16 cellular contexts compared by ENCODE assay signal in genomic region chr12:124098101-124098757, GRCh38.
DNase-seq lines count a peak whose midpoint lies in the region; ATAC-seq, FAIRE-seq and TF ChIP-seq lines count a peak whose summit lies in the region.
"Had no signal": no experiment of that assay in that cellular context is flagged by ENCODE, and none has a peak within 500 bp of the region (broad histone marks: within the 10 kb centered on the region; RNA-seq: fewer than 3 reads in every experiment).

No MANE protein-coding gene starts in this region.

- no peak overlapping the region for H3K27ac Mint-ChIP-seq in GM23338
- no peak overlapping the region for H3K27ac Mint-ChIP-seq in CD8-positive, alpha-beta memory T cell
- H3K27ac Mint-ChIP-seq: activated naive CD8-positive, alpha-beta T cell treated with anti-CD3 and anti-CD28 coated beads, Interleukin-2, amount 10 ng/mL, durations not matched to agents 7 days and 5 days had no signal

- no peak overlapping the region for H3K4ac ChIP-seq in H1 (replicated peaks; ENCODE audit: insufficient read length, low read depth, low read length)

- no peak overlapping the region for H4K8ac ChIP-seq in H1 (ENCODE audit: extremely low read depth, insufficient read depth, low read length)

- CTCF ChIA-PET in H1 (lab: Charles Lee; ENCODE audit: partially characterized antibody), result interaction anchor here (0.7 to 1.7 kb wide), 4 partner anchors 9 to 262 kb away, joined by 3 to 4 read pairs (median 3); no protein-coding TSS in a partner anchor
- CTCF ChIA-PET in CD8-positive, alpha-beta memory T cell (lab: Charles Lee), result no interaction called here

- intact Hi-C loops in ovary (cut with DNase I), result no loop called here

- peaks cover 17% of the 10 kb centered on the region for H3K36me3 Mint-ChIP-seq in GM23338 (ENCODE audit: low read depth)
- no peaks in the 10 kb centered on the region for H3K36me3 Mint-ChIP-seq in CD8-positive, alpha-beta memory T cell
- H3K36me3 Mint-ChIP-seq: activated naive CD8-positive, alpha-beta T cell treated with anti-CD3 and anti-CD28 coated beads, Interleukin-2, amount 10 ng/mL, durations not matched to agents 7 days and 5 days had no signal

- H3K9me3 ChIP-seq in H1 (ENCODE audit: insufficient read depth in 2 of 2, low read depth in 1 of 2, low read length in 1 of 2) (peaks cover 0 to 9% of the 10 kb centered on the region in 2 experiments; a peak in 3 of 4 replicates), ovary (no peaks in the 10 kb centered on the region)
- H3K9me3 ChIP-seq in CD8-positive, alpha-beta memory T cell (ENCODE audit: low read length), result no peaks in the 10 kb centered on the region
- H3K9me3 ChIP-seq: psoas muscle had no signal

- TF ChIP-seq RAD21 in H1 (IDR thresholded peaks at IDR 0.05 in 1 of 2, conservative IDR thresholded peaks at IDR 0.05 in 1 of 2; ENCODE audit: low read depth in 2 of 2, low read length in 2 of 2), result no peak

- H3K4me3 Mint-ChIP-seq in GM23338, result no peak overlapping the region
- no peak overlapping the region for H3K4me3 Mint-ChIP-seq in CD8-positive, alpha-beta memory T cell
- H3K4me3 Mint-ChIP-seq: activated naive CD8-positive, alpha-beta T cell treated with anti-CD3 and anti-CD28 coated beads, Interleukin-2, amount 10 ng/mL, durations not matched to agents 7 days and 5 days had no signal

- no peaks in the 10 kb centered on the region for H3K79me1 ChIP-seq in H1 (ENCODE audit: low read depth, low read length)

- H2AFZ ChIP-seq in GM23338, result peak overlapping the region; percentile 91
- no peak overlapping the region for H2AFZ ChIP-seq in H1 (ENCODE audit: low read length)

- H3K79me2 ChIP-seq in GM23338 (replicated peaks; ENCODE audit: insufficient read depth), result no peaks in the 10 kb centered on the region
- no peaks in the 10 kb centered on the region for H3K79me2 ChIP-seq in H1 (ENCODE audit: control insufficient read depth in 1 of 2, insufficient read depth in 2 of 2, low read length in 2 of 2)

- H3K23me2 ChIP-seq in H1 (ENCODE audit: low read depth, low read length), result peaks cover 3% of the 10 kb centered on the region; the same call in 1 of the 2 replicates

- H3K27me3 Mint-ChIP-seq in GM23338 (ENCODE audit: insufficient read depth, low read depth, poor library complexity), result peaks cover 4% of the 10 kb centered on the region
- peaks cover 2 to 30% of the 10 kb centered on the region in 2 donors for H3K27me3 Mint-ChIP-seq in CD8-positive, alpha-beta memory T cell

- POLR2A ChIA-PET in H1 (lab: Charles Lee; ENCODE audit: partially characterized antibody), result no interaction called here
- POLR2A ChIA-PET in CD8-positive, alpha-beta memory T cell (lab: Charles Lee), result no interaction called here

- H2BK20ac ChIP-seq in H1 (ENCODE audit: low read length), result peak overlapping the region; percentile 75; the same call in 1 of the 2 replicates

- TF ChIP-seq EP300 in H1 (IDR thresholded peaks at IDR 0.05; ENCODE audit: borderline replicate concordance in 1 of 2, low read depth in 2 of 2, low read length in 2 of 2) (no peak), ovary (IDR thresholded peaks at IDR 0.05) (peak; percentile 14)

- no peak overlapping the region for H3K23ac ChIP-seq in H1 (ENCODE audit: insufficient read length)

- no peak overlapping the region for H2AK5ac ChIP-seq in H1 (ENCODE audit: low read depth, low read length)

- H4K20me1 ChIP-seq in GM23338 (replicated peaks; ENCODE audit: insufficient read depth), result no peaks in the 10 kb centered on the region
- peaks cover 0 to 1% of the 10 kb centered on the region in 2 experiments for H4K20me1 ChIP-seq in H1 (replicated peaks in 1 of 2; ENCODE audit: control insufficient read depth in 1 of 2, insufficient read depth in 2 of 2, low read length in 2 of 2)

- no peak overlapping the region for H2BK5ac ChIP-seq in H1 (ENCODE audit: low read depth, low read length)

- H3K56ac ChIP-seq in H1 (replicated peaks; ENCODE audit: insufficient read length, low read depth, low read length), result no peak overlapping the region

- TF ChIP-seq CTCF in GM23338 (conservative IDR thresholded peaks at IDR 0.05; ENCODE audit: low read depth in 2 of 2) (no peak), H1 (IDR thresholded peaks at IDR 0.05; ENCODE audit: control extremely low read depth in 1 of 3, insufficient read depth in 1 of 3, low read depth in 1 of 3, low read length in 3 of 3) (no peak), ovary (IDR thresholded peaks at IDR 0.05) (no peak)

- peaks cover 5% of the 10 kb centered on the region; the same call in 1 of the 2 replicates for H3K4me1 ChIP-seq in GM23338 (ENCODE audit: insufficient read depth)
- no peaks in the 10 kb centered on the region; a peak in 2 of 7 replicates for H3K4me1 ChIP-seq in H1 (replicated peaks in 1 of 4; ENCODE audit: control insufficient read depth in 3 of 4, insufficient read depth in 4 of 4, low read length in 3 of 4)
- H3K4me1 ChIP-seq in ovary (ENCODE audit: insufficient read depth), result peaks cover 11% of the 10 kb centered on the region
- H3K4me1 ChIP-seq in CD8-positive, alpha-beta memory T cell (ENCODE audit: insufficient read depth, low read length), result no peaks in the 10 kb centered on the region
- H3K4me1 ChIP-seq: psoas muscle had no signal

- no peak overlapping the region for H3K27ac ChIP-seq in GM23338 (ENCODE audit: low read depth)
- no peak overlapping the region for H3K27ac ChIP-seq in H1 (ENCODE audit: low read depth, low read length)
- peak overlapping the region in 1 of 2 donors; percentile 64 for H3K27ac ChIP-seq in ovary
- no peak overlapping the region for H3K27ac ChIP-seq in CD8-positive, alpha-beta memory T cell (ENCODE audit: low read depth, low read length)
- H3K27ac ChIP-seq: psoas muscle had no signal

- TF ChIP-seq POLR2A in H1 (IDR thresholded peaks at IDR 0.05; ENCODE audit: control extremely low read depth in 1 of 2, low read depth in 2 of 2, low read length in 2 of 2) (no peak), ovary (IDR thresholded peaks at IDR 0.05) (no peak)

- no peak for FAIRE-seq in H1 (lab: Jason Lieb, UNC)
- FAIRE-seq: GM12878 had no signal

- H2BK12ac ChIP-seq in H1 (ENCODE audit: low read depth, low read length), result no peak overlapping the region

- WGBS in H1 (ENCODE audit: extremely low coverage in 1 of 2, insufficient coverage in 1 of 2, insufficient read length in 1 of 2, insufficient replicate concordance in 2 of 2, low coverage in 1 of 2, low lambda C conversion rate in 2 of 2, missing lambda C conversion rate in 1 of 2), 2 experiments, result 94% methylated on average over 14 of the region's 14 CpGs; no CpG with 5 or more reads in 1 of the 2 experiments
- 40 to 51% (median 45%) methylated on average over 14 of the region's 14 CpGs for WGBS in ovary, 3 donors

- ATAC-seq in GM23338, result no peak
- no peak for ATAC-seq in HG03354 (IDR thresholded peaks at IDR 0.05; ENCODE audit: poor library complexity, severe bottlenecking, unreplicated experiment)
- ATAC-seq in GM18867 (IDR thresholded peaks at IDR 0.05; ENCODE audit: unreplicated experiment), result no peak
- ATAC-seq: GM12878, left colon, Panc1 had no signal

- peaks cover 23% of the 10 kb centered on the region for H3K9me3 Mint-ChIP-seq in GM23338
- peaks cover 0 to 2% (median 0%) of the 10 kb centered on the region in 5 donors for H3K9me3 Mint-ChIP-seq in CD8-positive, alpha-beta memory T cell
- H3K9me3 Mint-ChIP-seq: activated naive CD8-positive, alpha-beta T cell treated with anti-CD3 and anti-CD28 coated beads, Interleukin-2, amount 10 ng/mL, durations not matched to agents 7 days and 5 days had no signal

- H2BK120ac ChIP-seq in H1 (replicated peaks; ENCODE audit: low read depth, low read length), result no peak overlapping the region

- no peak overlapping the region for H3K9ac ChIP-seq in H1 (replicated peaks in 1 of 4; ENCODE audit: extremely low read depth in 1 of 4, low read depth in 3 of 4, low read length in 3 of 4)

- no peak overlapping the region for H3K18ac ChIP-seq in H1 (ENCODE audit: extremely low read depth, low read length)

- H2BK15ac ChIP-seq in H1 (ENCODE audit: low read length), result 0 out of 2 replicates have a peak overlapping the region, but pooled peaks have one; percentile 25

- no peaks in the 10 kb centered on the region for H3F3A ChIP-seq in GM23338 (replicated peaks; ENCODE audit: low read depth)

- no peak overlapping the region for H3K4me3 ChIP-seq in GM23338
- H3K4me3 ChIP-seq in H1 (ENCODE audit: extremely low read depth in 1 of 4, insufficient read depth in 2 of 4, low read depth in 3 of 4, low read length in 4 of 4), result no peak overlapping the region
- no peak overlapping the region for H3K4me3 ChIP-seq in ovary
- no peak overlapping the region for H3K4me3 ChIP-seq in CD8-positive, alpha-beta memory T cell (ENCODE audit: low read length)
- H3K4me3 ChIP-seq: GM12878, psoas muscle had no signal

- H3K4me2 ChIP-seq in GM23338, result no peak overlapping the region
- H3K4me2 ChIP-seq in H1 (ENCODE audit: insufficient read depth in 1 of 2, low read depth in 2 of 2, low read length in 2 of 2), result no peak overlapping the region

- no peak overlapping the region for H4K5ac ChIP-seq in H1 (ENCODE audit: insufficient read length, low read depth, low read length)

- H4K91ac ChIP-seq in H1 (replicated peaks; ENCODE audit: insufficient read length, low read length), result no peak overlapping the region

- H3K36me3 ChIP-seq in GM23338 (ENCODE audit: insufficient read depth) (no peaks in the 10 kb centered on the region; the same call in 1 of the 2 replicates), H1 (ENCODE audit: control insufficient read depth in 2 of 4, insufficient read depth in 4 of 4, low read length in 3 of 4) (no peaks in the 10 kb centered on the region), ovary (no peaks in the 10 kb centered on the region)
- H3K36me3 ChIP-seq in CD8-positive, alpha-beta memory T cell (ENCODE audit: insufficient read depth, low read length), result no peaks in the 10 kb centered on the region

- no peak for DNase-seq in GM23338 (ENCODE audit: low spot score)
- DNase-seq in NCI-H524 (lab: John Stamatoyannopoulos, UW), result peak; percentile 95 to 98
- no peak for DNase-seq in H1 (ENCODE audit: low read depth in 1 of 2, low spot score in 2 of 2)
- no peak for DNase-seq in ovary
- DNase-seq in CD8-positive, alpha-beta memory T cell, result no peak
- DNase-seq in AG20443 (ENCODE audit: low spot score), result no peak
- DNase-seq: activated naive CD8-positive, alpha-beta T cell treated with anti-CD3 and anti-CD28 coated beads, Interleukin-2, amount 10 ng/mL, durations not matched to agents 7 days and 5 days; COR-L47; left colon; NCI-H1092; NCI-H446; psoas muscle had no signal

- H3K14ac ChIP-seq in H1 (ENCODE audit: insufficient read length), result no peak overlapping the region

- peaks cover 9% of the 10 kb centered on the region; the same call in 1 of the 2 replicates for H3K9me2 ChIP-seq in GM23338 (ENCODE audit: insufficient read depth)

- H3K4me1 Mint-ChIP-seq in GM23338, result peaks cover 12% of the 10 kb centered on the region
- no peaks in the 10 kb centered on the region for H3K4me1 Mint-ChIP-seq in CD8-positive, alpha-beta memory T cell
- H3K4me1 Mint-ChIP-seq: activated naive CD8-positive, alpha-beta T cell treated with anti-CD3 and anti-CD28 coated beads, Interleukin-2, amount 10 ng/mL, durations not matched to agents 7 days and 5 days had no signal

- H3K27me3 ChIP-seq in GM23338 (ENCODE audit: insufficient read depth) (no peaks in the 10 kb centered on the region), H1 (replicated peaks in 1 of 4; ENCODE audit: control insufficient read depth in 3 of 4, extremely low read depth in 1 of 4, insufficient read depth in 3 of 4, low read length in 3 of 4) (no peaks in the 10 kb centered on the region; a peak in 1 of 7 replicates), ovary (no peaks in the 10 kb centered on the region)
- H3K27me3 ChIP-seq in CD8-positive, alpha-beta memory T cell (ENCODE audit: insufficient read depth, low read length, poor library complexity, severe bottlenecking), result no peaks in the 10 kb centered on the region

Comparison
In these comparisons a context has a peak if more than half of its experiments do, and no peak if none do; other contexts are left out.
1. DNase-seq: peak in NCI-H524 (2 of 2); none in GM23338 (single experiment), H1 (0 of 2), ovary (0 of 5), CD8-positive, alpha-beta memory T cell (0 of 5) and AG20443 (single experiment).